ENCODE assay signal across 1 cellular context in the genomic region with DNA sequence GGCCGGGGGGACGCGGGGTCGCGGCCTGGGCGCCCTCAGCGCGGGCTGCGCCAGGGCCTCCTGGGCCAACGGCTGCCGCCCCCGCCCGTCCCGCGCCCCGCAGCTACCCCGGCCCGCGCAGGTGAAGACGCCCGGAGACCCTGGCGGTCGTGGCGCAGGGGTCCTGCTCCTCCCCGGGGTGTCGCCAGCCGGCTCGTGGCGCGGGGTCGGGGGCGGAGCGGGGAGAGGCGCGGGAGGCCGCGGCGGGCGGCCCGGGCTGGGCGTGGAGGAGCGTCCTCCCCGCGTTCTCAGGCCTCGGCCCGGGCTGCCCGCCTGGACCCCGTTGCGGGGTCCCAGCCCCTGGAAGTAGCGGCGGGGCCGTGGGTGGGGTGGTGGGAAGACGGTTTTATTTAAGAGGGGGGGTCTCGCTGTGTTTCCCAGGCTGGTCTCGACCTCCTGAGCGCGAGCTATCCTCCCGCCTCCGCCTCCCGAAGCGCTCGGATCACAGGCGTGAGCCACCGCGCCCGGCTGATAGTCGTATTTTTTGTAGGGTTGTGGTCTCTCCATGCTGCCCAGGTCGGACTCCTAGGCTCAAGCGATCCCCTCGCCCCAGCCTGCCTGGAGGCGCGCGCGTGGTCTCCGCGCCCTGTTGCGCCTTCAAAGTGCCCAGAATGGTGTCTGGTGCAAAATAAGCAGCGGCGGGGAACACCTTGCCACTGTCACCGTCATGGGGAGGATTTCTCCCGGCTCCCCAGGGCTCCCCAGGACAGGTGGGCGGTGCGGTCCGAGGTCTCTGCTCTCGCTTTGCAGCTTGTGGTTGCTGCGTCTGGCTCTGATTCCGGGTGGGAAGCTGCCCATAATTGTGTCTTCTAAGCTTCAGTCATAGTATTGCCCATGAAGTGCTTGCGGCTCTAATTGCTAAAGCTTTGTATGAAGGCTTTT.
A peak's percentile ranks its signal among the peaks of the same experiment; 100 is the strongest.
TF ChIP-seq lines count a peak whose summit lies in the region.

No MANE protein-coding gene starts in this region.

TF ChIP-seq in HepG2, 621 proteins besides CTCF, POLR2A, EP300 and RAD21 (continued from another document and continues in another):
- TF ChIP-seq, protein P1, sequence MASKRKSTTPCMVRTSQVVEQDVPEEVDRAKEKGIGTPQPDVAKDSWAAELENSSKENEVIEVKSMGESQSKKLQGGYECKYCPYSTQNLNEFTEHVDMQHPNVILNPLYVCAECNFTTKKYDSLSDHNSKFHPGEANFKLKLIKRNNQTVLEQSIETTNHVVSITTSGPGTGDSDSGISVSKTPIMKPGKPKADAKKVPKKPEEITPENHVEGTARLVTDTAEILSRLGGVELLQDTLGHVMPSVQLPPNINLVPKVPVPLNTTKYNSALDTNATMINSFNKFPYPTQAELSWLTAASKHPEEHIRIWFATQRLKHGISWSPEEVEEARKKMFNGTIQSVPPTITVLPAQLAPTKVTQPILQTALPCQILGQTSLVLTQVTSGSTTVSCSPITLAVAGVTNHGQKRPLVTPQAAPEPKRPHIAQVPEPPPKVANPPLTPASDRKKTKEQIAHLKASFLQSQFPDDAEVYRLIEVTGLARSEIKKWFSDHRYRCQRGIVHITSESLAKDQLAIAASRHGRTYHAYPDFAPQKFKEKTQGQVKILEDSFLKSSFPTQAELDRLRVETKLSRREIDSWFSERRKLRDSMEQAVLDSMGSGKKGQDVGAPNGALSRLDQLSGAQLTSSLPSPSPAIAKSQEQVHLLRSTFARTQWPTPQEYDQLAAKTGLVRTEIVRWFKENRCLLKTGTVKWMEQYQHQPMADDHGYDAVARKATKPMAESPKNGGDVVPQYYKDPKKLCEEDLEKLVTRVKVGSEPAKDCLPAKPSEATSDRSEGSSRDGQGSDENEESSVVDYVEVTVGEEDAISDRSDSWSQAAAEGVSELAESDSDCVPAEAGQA (IDR thresholded peaks at IDR 0.05; ENCODE audit: low read depth): no peak
- TF ChIP-seq, protein P1 (CRISPR knock-in tag; IDR thresholded peaks at IDR 0.05; ENCODE audit: borderline replicate concordance): no peak
- TF ChIP-seq, protein P2, sequence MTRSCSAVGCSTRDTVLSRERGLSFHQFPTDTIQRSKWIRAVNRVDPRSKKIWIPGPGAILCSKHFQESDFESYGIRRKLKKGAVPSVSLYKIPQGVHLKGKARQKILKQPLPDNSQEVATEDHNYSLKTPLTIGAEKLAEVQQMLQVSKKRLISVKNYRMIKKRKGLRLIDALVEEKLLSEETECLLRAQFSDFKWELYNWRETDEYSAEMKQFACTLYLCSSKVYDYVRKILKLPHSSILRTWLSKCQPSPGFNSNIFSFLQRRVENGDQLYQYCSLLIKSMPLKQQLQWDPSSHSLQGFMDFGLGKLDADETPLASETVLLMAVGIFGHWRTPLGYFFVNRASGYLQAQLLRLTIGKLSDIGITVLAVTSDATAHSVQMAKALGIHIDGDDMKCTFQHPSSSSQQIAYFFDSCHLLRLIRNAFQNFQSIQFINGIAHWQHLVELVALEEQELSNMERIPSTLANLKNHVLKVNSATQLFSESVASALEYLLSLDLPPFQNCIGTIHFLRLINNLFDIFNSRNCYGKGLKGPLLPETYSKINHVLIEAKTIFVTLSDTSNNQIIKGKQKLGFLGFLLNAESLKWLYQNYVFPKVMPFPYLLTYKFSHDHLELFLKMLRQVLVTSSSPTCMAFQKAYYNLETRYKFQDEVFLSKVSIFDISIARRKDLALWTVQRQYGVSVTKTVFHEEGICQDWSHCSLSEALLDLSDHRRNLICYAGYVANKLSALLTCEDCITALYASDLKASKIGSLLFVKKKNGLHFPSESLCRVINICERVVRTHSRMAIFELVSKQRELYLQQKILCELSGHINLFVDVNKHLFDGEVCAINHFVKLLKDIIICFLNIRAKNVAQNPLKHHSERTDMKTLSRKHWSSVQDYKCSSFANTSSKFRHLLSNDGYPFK (CRISPR knock-in tag; IDR thresholded peaks at IDR 0.05; ENCODE audit: borderline replicate concordance): peak; percentile 56; the same call in 1 of the 2 replicates
- TF ChIP-seq ZNF761 (CRISPR knock-in tag; conservative IDR thresholded peaks at IDR 0.05) (no peak), PHF8 (CRISPR knock-in tag; IDR thresholded peaks at IDR 0.05) (peak; percentile 40), CBX5 (CRISPR knock-in tag; IDR thresholded peaks at IDR 0.05; ENCODE audit: borderline replicate concordance) (no peak), TAF15 (IDR thresholded peaks at IDR 0.05; ENCODE audit: low read depth, low read length, poor library complexity, severe bottlenecking) (no peak), ZZZ3 (CRISPR knock-in tag; IDR thresholded peaks at IDR 0.05; ENCODE audit: borderline replicate concordance) (no peak), NCOA5 (CRISPR knock-in tag; IDR thresholded peaks at IDR 0.05) (no peak), ZNF432 (CRISPR knock-in tag; IDR thresholded peaks at IDR 0.05; ENCODE audit: borderline replicate concordance) (no peak), ZNF605 (CRISPR knock-in tag; IDR thresholded peaks at IDR 0.05) (no peak), ZNF20 (CRISPR knock-in tag; IDR thresholded peaks at IDR 0.05) (no peak), TCF12 (IDR thresholded peaks at IDR 0.05) (no peak), TCF12 (CRISPR knock-in tag; IDR thresholded peaks at IDR 0.05) (peak; percentile 51; the same call in 1 of the 2 replicates), CBX1 (IDR thresholded peaks at IDR 0.05; ENCODE audit: low read depth) (no peak), KMT2A (CRISPR knock-in tag; IDR thresholded peaks at IDR 0.05) (no peak), ZNF768 (CRISPR knock-in tag; IDR thresholded peaks at IDR 0.05) (peak; percentile 30; the same call in 1 of the 2 replicates), ZNF7 (CRISPR knock-in tag; IDR thresholded peaks at IDR 0.05) (no peak), HNF4G (IDR thresholded peaks at IDR 0.05; ENCODE audit: borderline replicate concordance, low read depth, low read length) (no peak), HNF4G (CRISPR knock-in tag; IDR thresholded peaks at IDR 0.05; ENCODE audit: borderline replicate concordance, low read depth) (no peak), MED13 (CRISPR knock-in tag; IDR thresholded peaks at IDR 0.05) (no peak), JUN (CRISPR knock-in tag; IDR thresholded peaks at IDR 0.05) (no peak)
- TF ChIP-seq, protein P3, sequence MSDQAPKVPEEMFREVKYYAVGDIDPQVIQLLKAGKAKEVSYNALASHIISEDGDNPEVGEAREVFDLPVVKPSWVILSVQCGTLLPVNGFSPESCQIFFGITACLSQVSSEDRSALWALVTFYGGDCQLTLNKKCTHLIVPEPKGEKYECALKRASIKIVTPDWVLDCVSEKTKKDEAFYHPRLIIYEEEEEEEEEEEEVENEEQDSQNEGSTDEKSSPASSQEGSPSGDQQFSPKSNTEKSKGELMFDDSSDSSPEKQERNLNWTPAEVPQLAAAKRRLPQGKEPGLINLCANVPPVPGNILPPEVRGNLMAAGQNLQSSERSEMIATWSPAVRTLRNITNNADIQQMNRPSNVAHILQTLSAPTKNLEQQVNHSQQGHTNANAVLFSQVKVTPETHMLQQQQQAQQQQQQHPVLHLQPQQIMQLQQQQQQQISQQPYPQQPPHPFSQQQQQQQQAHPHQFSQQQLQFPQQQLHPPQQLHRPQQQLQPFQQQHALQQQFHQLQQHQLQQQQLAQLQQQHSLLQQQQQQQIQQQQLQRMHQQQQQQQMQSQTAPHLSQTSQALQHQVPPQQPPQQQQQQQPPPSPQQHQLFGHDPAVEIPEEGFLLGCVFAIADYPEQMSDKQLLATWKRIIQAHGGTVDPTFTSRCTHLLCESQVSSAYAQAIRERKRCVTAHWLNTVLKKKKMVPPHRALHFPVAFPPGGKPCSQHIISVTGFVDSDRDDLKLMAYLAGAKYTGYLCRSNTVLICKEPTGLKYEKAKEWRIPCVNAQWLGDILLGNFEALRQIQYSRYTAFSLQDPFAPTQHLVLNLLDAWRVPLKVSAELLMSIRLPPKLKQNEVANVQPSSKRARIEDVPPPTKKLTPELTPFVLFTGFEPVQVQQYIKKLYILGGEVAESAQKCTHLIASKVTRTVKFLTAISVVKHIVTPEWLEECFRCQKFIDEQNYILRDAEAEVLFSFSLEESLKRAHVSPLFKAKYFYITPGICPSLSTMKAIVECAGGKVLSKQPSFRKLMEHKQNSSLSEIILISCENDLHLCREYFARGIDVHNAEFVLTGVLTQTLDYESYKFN (CRISPR knock-in tag; conservative IDR thresholded peaks at IDR 0.05): no peak
- TF ChIP-seq, protein P4, sequence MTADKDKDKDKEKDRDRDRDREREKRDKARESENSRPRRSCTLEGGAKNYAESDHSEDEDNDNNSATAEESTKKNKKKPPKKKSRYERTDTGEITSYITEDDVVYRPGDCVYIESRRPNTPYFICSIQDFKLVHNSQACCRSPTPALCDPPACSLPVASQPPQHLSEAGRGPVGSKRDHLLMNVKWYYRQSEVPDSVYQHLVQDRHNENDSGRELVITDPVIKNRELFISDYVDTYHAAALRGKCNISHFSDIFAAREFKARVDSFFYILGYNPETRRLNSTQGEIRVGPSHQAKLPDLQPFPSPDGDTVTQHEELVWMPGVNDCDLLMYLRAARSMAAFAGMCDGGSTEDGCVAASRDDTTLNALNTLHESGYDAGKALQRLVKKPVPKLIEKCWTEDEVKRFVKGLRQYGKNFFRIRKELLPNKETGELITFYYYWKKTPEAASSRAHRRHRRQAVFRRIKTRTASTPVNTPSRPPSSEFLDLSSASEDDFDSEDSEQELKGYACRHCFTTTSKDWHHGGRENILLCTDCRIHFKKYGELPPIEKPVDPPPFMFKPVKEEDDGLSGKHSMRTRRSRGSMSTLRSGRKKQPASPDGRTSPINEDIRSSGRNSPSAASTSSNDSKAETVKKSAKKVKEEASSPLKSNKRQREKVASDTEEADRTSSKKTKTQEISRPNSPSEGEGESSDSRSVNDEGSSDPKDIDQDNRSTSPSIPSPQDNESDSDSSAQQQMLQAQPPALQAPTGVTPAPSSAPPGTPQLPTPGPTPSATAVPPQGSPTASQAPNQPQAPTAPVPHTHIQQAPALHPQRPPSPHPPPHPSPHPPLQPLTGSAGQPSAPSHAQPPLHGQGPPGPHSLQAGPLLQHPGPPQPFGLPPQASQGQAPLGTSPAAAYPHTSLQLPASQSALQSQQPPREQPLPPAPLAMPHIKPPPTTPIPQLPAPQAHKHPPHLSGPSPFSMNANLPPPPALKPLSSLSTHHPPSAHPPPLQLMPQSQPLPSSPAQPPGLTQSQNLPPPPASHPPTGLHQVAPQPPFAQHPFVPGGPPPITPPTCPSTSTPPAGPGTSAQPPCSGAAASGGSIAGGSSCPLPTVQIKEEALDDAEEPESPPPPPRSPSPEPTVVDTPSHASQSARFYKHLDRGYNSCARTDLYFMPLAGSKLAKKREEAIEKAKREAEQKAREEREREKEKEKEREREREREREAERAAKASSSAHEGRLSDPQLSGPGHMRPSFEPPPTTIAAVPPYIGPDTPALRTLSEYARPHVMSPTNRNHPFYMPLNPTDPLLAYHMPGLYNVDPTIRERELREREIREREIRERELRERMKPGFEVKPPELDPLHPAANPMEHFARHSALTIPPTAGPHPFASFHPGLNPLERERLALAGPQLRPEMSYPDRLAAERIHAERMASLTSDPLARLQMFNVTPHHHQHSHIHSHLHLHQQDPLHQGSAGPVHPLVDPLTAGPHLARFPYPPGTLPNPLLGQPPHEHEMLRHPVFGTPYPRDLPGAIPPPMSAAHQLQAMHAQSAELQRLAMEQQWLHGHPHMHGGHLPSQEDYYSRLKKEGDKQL (CRISPR knock-in tag; IDR thresholded peaks at IDR 0.05; ENCODE audit: low read depth): no peak
- TF ChIP-seq, protein P5, sequence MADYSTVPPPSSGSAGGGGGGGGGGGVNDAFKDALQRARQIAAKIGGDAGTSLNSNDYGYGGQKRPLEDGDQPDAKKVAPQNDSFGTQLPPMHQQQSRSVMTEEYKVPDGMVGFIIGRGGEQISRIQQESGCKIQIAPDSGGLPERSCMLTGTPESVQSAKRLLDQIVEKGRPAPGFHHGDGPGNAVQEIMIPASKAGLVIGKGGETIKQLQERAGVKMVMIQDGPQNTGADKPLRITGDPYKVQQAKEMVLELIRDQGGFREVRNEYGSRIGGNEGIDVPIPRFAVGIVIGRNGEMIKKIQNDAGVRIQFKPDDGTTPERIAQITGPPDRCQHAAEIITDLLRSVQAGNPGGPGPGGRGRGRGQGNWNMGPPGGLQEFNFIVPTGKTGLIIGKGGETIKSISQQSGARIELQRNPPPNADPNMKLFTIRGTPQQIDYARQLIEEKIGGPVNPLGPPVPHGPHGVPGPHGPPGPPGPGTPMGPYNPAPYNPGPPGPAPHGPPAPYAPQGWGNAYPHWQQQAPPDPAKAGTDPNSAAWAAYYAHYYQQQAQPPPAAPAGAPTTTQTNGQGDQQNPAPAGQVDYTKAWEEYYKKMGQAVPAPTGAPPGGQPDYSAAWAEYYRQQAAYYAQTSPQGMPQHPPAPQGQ (CRISPR knock-in tag; IDR thresholded peaks at IDR 0.05; ENCODE audit: borderline replicate concordance): no peak
- TF ChIP-seq, protein P6, sequence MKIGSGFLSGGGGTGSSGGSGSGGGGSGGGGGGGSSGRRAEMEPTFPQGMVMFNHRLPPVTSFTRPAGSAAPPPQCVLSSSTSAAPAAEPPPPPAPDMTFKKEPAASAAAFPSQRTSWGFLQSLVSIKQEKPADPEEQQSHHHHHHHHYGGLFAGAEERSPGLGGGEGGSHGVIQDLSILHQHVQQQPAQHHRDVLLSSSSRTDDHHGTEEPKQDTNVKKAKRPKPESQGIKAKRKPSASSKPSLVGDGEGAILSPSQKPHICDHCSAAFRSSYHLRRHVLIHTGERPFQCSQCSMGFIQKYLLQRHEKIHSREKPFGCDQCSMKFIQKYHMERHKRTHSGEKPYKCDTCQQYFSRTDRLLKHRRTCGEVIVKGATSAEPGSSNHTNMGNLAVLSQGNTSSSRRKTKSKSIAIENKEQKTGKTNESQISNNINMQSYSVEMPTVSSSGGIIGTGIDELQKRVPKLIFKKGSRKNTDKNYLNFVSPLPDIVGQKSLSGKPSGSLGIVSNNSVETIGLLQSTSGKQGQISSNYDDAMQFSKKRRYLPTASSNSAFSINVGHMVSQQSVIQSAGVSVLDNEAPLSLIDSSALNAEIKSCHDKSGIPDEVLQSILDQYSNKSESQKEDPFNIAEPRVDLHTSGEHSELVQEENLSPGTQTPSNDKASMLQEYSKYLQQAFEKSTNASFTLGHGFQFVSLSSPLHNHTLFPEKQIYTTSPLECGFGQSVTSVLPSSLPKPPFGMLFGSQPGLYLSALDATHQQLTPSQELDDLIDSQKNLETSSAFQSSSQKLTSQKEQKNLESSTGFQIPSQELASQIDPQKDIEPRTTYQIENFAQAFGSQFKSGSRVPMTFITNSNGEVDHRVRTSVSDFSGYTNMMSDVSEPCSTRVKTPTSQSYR (CRISPR knock-in tag; IDR thresholded peaks at IDR 0.05; ENCODE audit: borderline replicate concordance): no peak
